In the genomic region with DNA sequence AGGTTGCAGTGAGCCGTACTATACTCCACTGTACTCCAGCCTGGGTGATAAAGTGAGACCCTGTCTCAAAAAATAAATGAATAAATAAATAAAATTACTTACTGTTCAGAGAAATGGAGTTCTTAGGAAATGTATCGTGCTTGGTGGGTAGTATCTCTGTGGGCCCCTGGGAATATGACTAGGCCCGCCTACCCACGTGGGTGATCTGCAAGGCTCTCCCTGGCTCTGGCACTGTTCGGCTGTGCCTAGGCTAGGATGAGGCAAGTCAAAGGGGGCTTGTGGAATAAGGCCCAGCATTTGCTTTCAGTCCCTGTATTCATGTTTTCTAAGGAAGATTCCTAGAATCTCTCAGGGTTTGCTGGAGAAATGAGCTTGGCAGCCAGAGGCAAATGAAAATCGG, we compare ENCODE assay signal across 11 cellular contexts. TPM values are rescaled to one million over a fixed set of nuclear protein-coding genes. Genes with fewer than 3 reads are reported as not detected.
DNase-seq lines count a peak whose midpoint lies in the region; ATAC-seq and TF ChIP-seq lines count a peak whose summit lies in the region.
"Had no signal": no experiment of that assay in that cellular context is flagged by ENCODE, and none has a peak within 500 bp of the region (broad histone marks: within the 10 kb centered on the region; RNA-seq: fewer than 3 reads in every experiment).

No MANE protein-coding gene starts in this region.

- no peak for ATAC-seq in lower lobe of right lung
- no peak for ATAC-seq in HG03571 (IDR thresholded peaks at IDR 0.05; ENCODE audit: unreplicated experiment)

- POLR2A ChIA-PET in SK-N-SH (lab: Yijun Ruan, JAX), result no interaction called here

- H3F3A ChIP-seq in GM23248 (ENCODE audit: insufficient read depth) (peaks cover 26% of the 10 kb centered on the region), SK-N-SH (replicated peaks; ENCODE audit: insufficient read depth) (peaks cover 2% of the 10 kb centered on the region)

- TF ChIP-seq EP300 in SK-N-SH (IDR thresholded peaks at IDR 0.05; ENCODE audit: borderline replicate concordance in 1 of 2, low read depth in 1 of 2, low read length in 1 of 2), result no peak

- H3K4me1 ChIP-seq in GM23248 (ENCODE audit: insufficient read depth), result peaks cover 39% of the 10 kb centered on the region
- peaks cover 9 to 27% of the 10 kb centered on the region in 2 donors for H3K4me1 ChIP-seq in ascending aorta
- peaks cover 42% of the 10 kb centered on the region for H3K4me1 ChIP-seq in lower lobe of right lung
- peaks cover 25% of the 10 kb centered on the region for H3K4me1 ChIP-seq in skeletal muscle satellite cell (ENCODE audit: control insufficient read depth, insufficient read depth, low read length)
- H3K4me1 ChIP-seq in SK-N-SH (ENCODE audit: control insufficient read depth in 1 of 2, insufficient read depth in 2 of 2, low read depth in 1 of 2, low read length in 1 of 2), result peaks cover 14 to 18% of the 10 kb centered on the region in 2 experiments; a peak in 2 of 4 replicates

- H4K20me1 ChIP-seq in GM23248 (ENCODE audit: insufficient read depth) (no peaks in the 10 kb centered on the region), SK-N-SH (ENCODE audit: insufficient read depth) (no peaks in the 10 kb centered on the region)

- no peak overlapping the region for H3K4me2 ChIP-seq in GM23248 (ENCODE audit: unreplicated experiment)
- peak overlapping the region; percentile 42 for H3K4me2 ChIP-seq in skeletal muscle satellite cell (ENCODE audit: low read length)
- H3K4me2 ChIP-seq in SK-N-SH, result no peak overlapping the region

- TF ChIP-seq RAD21 in SK-N-SH (IDR thresholded peaks at IDR 0.05; ENCODE audit: low read length), result no peak

- DNase-seq in GM23248 (peak; percentile 31), ascending aorta (ENCODE audit: low spot score in 2 of 2) (no peak), lower lobe of right lung (no peak), NCI-H2107 treated with DMSO at 0.1 percent for 48 hours (lab: John Stamatoyannopoulos, UW; ENCODE audit: unreplicated experiment) (no peak), SK-N-SH (no peak), GM19240 (ENCODE audit: insufficient read length, low spot score) (no peak)
- DNase-seq: CD4-positive, CD25-positive, alpha-beta regulatory T cell; immature natural killer cell had no signal

- H2AFZ ChIP-seq in GM23248 (no peak overlapping the region), SK-N-SH (ENCODE audit: low read depth) (no peak overlapping the region; the same call in 1 of the 2 replicates)

- CTCF ChIA-PET in SK-N-SH (lab: Yijun Ruan, JAX), result interaction anchor here (0.7 to 31.9 kb wide), 17 partner anchors 8 to 279 kb away, joined by 3 to 860 read pairs (median 32); partner anchors contain the start of genes NAV1 and PHLDA3

- H3K9me3 ChIP-seq in GM23248 (ENCODE audit: low read depth), result no peaks in the 10 kb centered on the region
- H3K9me3 ChIP-seq in ascending aorta, result no peaks in the 10 kb centered on the region
- no peaks in the 10 kb centered on the region for H3K9me3 ChIP-seq in lower lobe of right lung
- no peaks in the 10 kb centered on the region for H3K9me3 ChIP-seq in skeletal muscle satellite cell (replicated peaks; ENCODE audit: low read length)
- no peaks in the 10 kb centered on the region for H3K9me3 ChIP-seq in SK-N-SH
- H3K9me3 ChIP-seq: SJCRH30 had no signal

- in situ Hi-C loops in GM23248 (cut with MboI), result no loop called here

- peaks cover 12% of the 10 kb centered on the region for H3K79me2 ChIP-seq in GM23248 (ENCODE audit: insufficient read depth)
- peaks cover 12% of the 10 kb centered on the region for H3K79me2 ChIP-seq in SK-N-SH (ENCODE audit: insufficient read depth)

- WGBS in GM23248 (ENCODE audit: low coverage in 1 of 2, low lambda C conversion rate in 2 of 2, missing lambda C conversion rate in 2 of 2), 2 experiments, result 63 to 73% methylated on average over 6 of the region's 6 CpGs
- WGBS in SK-N-SH (ENCODE audit: low lambda C conversion rate), result 74% methylated on average over 6 of the region's 6 CpGs

- TF ChIP-seq CTCF in ascending aorta (IDR thresholded peaks at IDR 0.05) (no peak), lower lobe of right lung (IDR thresholded peaks at IDR 0.05) (no peak), SK-N-SH (IDR thresholded peaks at IDR 0.05) (no peak)

- H3K36me3 ChIP-seq in GM23248 (ENCODE audit: low read depth) (no peaks in the 10 kb centered on the region), ascending aorta (no peaks in the 10 kb centered on the region), lower lobe of right lung (no peaks in the 10 kb centered on the region), skeletal muscle satellite cell (ENCODE audit: insufficient read depth, low read length) (no peaks in the 10 kb centered on the region), SK-N-SH (replicated peaks in 1 of 2; ENCODE audit: control insufficient read depth in 1 of 2, insufficient read depth in 2 of 2, low read length in 1 of 2) (no peaks in the 10 kb centered on the region)
- H3K36me3 ChIP-seq: SJCRH30 had no signal

- no peaks in the 10 kb centered on the region for H3K9me2 ChIP-seq in GM23248 (ENCODE audit: insufficient read depth)
- H3K9me2 ChIP-seq in SK-N-SH, result no peaks in the 10 kb centered on the region

- H3K4me3 ChIP-seq in GM23248 (no peak overlapping the region), ascending aorta (no peak overlapping the region), lower lobe of right lung (no peak overlapping the region), skeletal muscle satellite cell (ENCODE audit: low read length) (no peak overlapping the region), SK-N-SH (ENCODE audit: low read depth in 2 of 2, low read length in 1 of 2) (no peak overlapping the region)

- H3K27ac ChIP-seq in GM23248 (no peak overlapping the region), ascending aorta (peak overlapping the region; percentile 62 to 87), lower lobe of right lung (peak overlapping the region; percentile 78), SK-N-SH (ENCODE audit: low read depth in 2 of 2, low read length in 1 of 2) (no peak overlapping the region)
- H3K27ac ChIP-seq: SJCRH30 had no signal

- intact Hi-C loops in ascending aorta (cut with DNase I) (loop anchor here (5.0 to 10.0 kb wide), 2 partner anchors 164 to 257 kb away; no protein-coding TSS in a partner anchor), lower lobe of right lung (cut with DNase I) (no loop called here)

- H3K9ac ChIP-seq in GM23248, result no peak overlapping the region
- peak overlapping the region; percentile 64 for H3K9ac ChIP-seq in skeletal muscle satellite cell (ENCODE audit: low read depth, low read length)
- no peak overlapping the region for H3K9ac ChIP-seq in SK-N-SH

- H3K27me3 ChIP-seq in GM23248 (replicated peaks; ENCODE audit: insufficient read depth) (no peaks in the 10 kb centered on the region), ascending aorta (no peaks in the 10 kb centered on the region), lower lobe of right lung (ENCODE audit: low read depth) (no peaks in the 10 kb centered on the region), skeletal muscle satellite cell (ENCODE audit: control insufficient read depth, insufficient read depth, low read length) (no peaks in the 10 kb centered on the region), SK-N-SH (ENCODE audit: insufficient read depth) (no peaks in the 10 kb centered on the region)
- H3K27me3 ChIP-seq: SJCRH30 had no signal

TF ChIP-seq in SK-N-SH, 30 proteins besides CTCF, POLR2A, EP300 and RAD21 (continues in another document):
- TF ChIP-seq USF1 (IDR thresholded peaks at IDR 0.05; ENCODE audit: borderline replicate concordance, low read depth), result no peak
- TF ChIP-seq MAX (IDR thresholded peaks at IDR 0.05; ENCODE audit: low read depth), result no peak
- no peak for TF ChIP-seq RCOR1 (IDR thresholded peaks at IDR 0.05; ENCODE audit: low read length)
- TF ChIP-seq RXRA (IDR thresholded peaks at IDR 0.05; ENCODE audit: borderline replicate concordance, low read depth), result no peak

RNA-seq across cellular contexts. Expression of gene CSRP1, which starts 4.5 kb away (rescaled TPM):
- total RNA-seq in GM23248 (2014; rRNA removed; shearing (Covaris generic)), result 1,160 and 1,256 TPM in 2 replicates
- polyA plus RNA-seq in GM23248 (2016; fragmentation: Nextera tagmentation; extraction: Ambion mirVana), result 510 and 529 TPM in 2 replicates
- total RNA-seq in ascending aorta, result 948 TPM
- total RNA-seq in lower lobe of right lung, result 185 TPM
- 169 and 175 TPM in 2 replicates for total RNA-seq in skeletal muscle satellite cell (2012; rRNA removed)
- polyA plus RNA-seq in SK-N-SH (2012; rRNA removed), result 317 and 373 TPM in 2 replicates
- polyA plus RNA-seq in SK-N-SH (2012; cell fraction: cytosol; rRNA removed), result 237 and 288 TPM in 2 replicates
- 358 and 396 TPM in 2 replicates for polyA plus RNA-seq in SK-N-SH (2012; cell fraction: nucleus; rRNA removed)

RNA-seq across cellular contexts. Expression of gene NAV1, which starts 27.5 kb away (rescaled TPM):
- total RNA-seq in GM23248 (2014; rRNA removed; shearing (Covaris generic)), result 79.0 and 81.8 TPM in 2 replicates
- polyA plus RNA-seq in GM23248 (2016; fragmentation: Nextera tagmentation; extraction: Ambion mirVana) (74.7 and 75.6 TPM in 2 replicates), SK-N-SH (2012; rRNA removed) (13.3 and 16.1 TPM in 2 replicates)
- total RNA-seq in ascending aorta (131 TPM), lower lobe of right lung (24.5 TPM)
- total RNA-seq in skeletal muscle satellite cell (2012; rRNA removed), result 43.9 and 60.7 TPM in 2 replicates
- polyA plus RNA-seq in SK-N-SH (2012; cell fraction: cytosol; rRNA removed), result 11.1 and 14.3 TPM in 2 replicates
- 39.7 and 44.9 TPM in 2 replicates for polyA plus RNA-seq in SK-N-SH (2012; cell fraction: nucleus; rRNA removed)

RNA-seq across cellular contexts. Expression of gene PHLDA3, which starts 42.4 kb away (rescaled TPM):
- 148 and 162 TPM in 2 replicates for total RNA-seq in GM23248 (2014; rRNA removed; shearing (Covaris generic))
- polyA plus RNA-seq in GM23248 (2016; fragmentation: Nextera tagmentation; extraction: Ambion mirVana) (112 and 117 TPM in 2 replicates), SK-N-SH (2012; rRNA removed) (105 and 108 TPM in 2 replicates)
- total RNA-seq in ascending aorta (111 TPM), lower lobe of right lung (97.1 TPM)
- 43.2 and 47.4 TPM in 2 replicates for total RNA-seq in skeletal muscle satellite cell (2012; rRNA removed)
- polyA plus RNA-seq in SK-N-SH (2012; cell fraction: cytosol; rRNA removed), result 46.1 and 93.3 TPM in 2 replicates
- 94.2 and 108 TPM in 2 replicates for polyA plus RNA-seq in SK-N-SH (2012; cell fraction: nucleus; rRNA removed)

Comparison
In these comparisons a context has a peak if more than half of its experiments do, and no peak if none do; other contexts are left out.
1. H3K27ac ChIP-seq: peak in ascending aorta (2 of 2) and lower lobe of right lung (single experiment); none in GM23248 (single experiment) and SK-N-SH (0 of 2).